9 cellular contexts compared by ENCODE assay signal in the genomic region with DNA sequence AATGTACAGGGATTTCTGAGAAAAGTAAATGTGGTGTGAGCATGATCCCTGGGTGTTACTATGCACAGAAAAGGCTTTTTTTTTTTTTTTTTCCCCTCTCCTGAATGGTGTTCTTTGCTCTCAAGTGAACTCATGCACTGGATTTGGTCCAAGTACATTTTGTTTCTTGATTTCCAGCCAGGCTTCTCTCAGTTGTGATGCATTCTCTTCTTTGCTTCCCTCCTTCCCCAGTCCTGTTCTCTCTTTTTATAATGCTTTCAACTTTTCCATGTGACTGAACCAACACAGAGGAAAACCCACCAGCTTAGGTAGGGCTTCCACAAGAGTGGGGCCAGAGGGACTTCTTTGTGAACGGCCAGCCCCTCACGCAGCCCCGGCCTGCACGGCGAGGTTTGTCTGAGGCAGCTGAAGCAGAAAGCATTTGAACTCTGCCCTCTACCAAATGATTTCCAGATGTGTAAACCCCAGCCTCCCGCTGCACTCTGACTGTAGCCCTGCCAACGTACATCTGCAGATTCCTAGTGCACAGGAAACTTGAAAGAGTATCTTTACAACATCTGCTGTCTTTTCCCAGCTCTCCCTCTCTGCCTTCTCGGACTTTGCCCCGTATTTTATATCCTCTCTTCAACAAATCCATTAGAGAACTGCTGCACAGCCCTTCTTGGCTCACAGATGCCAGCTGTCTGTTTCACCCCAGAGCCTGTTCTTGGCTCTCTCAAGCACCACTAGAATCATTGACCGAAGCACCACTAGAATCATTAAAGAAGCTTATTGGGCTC.
DNase-seq lines count a peak whose midpoint lies in the region; ATAC-seq and TF ChIP-seq lines count a peak whose summit lies in the region.
"Had no signal": no experiment of that assay in that cellular context is flagged by ENCODE, and none has a peak within 500 bp of the region (broad histone marks: within the 10 kb centered on the region; RNA-seq: fewer than 3 reads in every experiment).

No MANE protein-coding gene starts in this region.

- no peaks in the 10 kb centered on the region for H3K9me3 ChIP-seq in upper lobe of left lung

- 36 to 45% methylated on average over 10 of the region's 10 CpGs for WGBS in upper lobe of left lung, 2 donors

- ATAC-seq in upper lobe of left lung (ENCODE audit: low FRiP score in 2 of 2): peak; percentile 81 to 88
- no peak for ATAC-seq in HG02763 (IDR thresholded peaks at IDR 0.05; ENCODE audit: unreplicated experiment)
- no peak for ATAC-seq in HG02588 (IDR thresholded peaks at IDR 0.05; ENCODE audit: unreplicated experiment)

- H3K27me3 ChIP-seq in ACC112 (ENCODE audit: insufficient read depth, low read length): no peaks in the 10 kb centered on the region
- H3K27me3 ChIP-seq in upper lobe of left lung: no peaks in the 10 kb centered on the region

- peak overlapping the region; percentile 98 for H3K27ac ChIP-seq in ACC112 (ENCODE audit: low read depth, low read length)
- peak overlapping the region; percentile 70 to 89 (median 82) for H3K27ac ChIP-seq in upper lobe of left lung

- no peaks in the 10 kb centered on the region for H3K36me3 ChIP-seq in ACC112 (ENCODE audit: insufficient read depth, low read length)
- H3K36me3 ChIP-seq in upper lobe of left lung: no peaks in the 10 kb centered on the region

- DNase-seq in NCI-H2029 treated with DMSO at 0.1 percent for 48 hours (lab: John Stamatoyannopoulos, UW) (peak; percentile 72), dermis microvascular lymphatic vessel endothelial cell (ENCODE audit: low read depth in 2 of 2) (peak; percentile 53 to 79), lung microvascular endothelial cell (ENCODE audit: low read depth in 2 of 2) (peak; percentile 80 to 84), upper lobe of left lung (peak; percentile 59 to 70), SKM-1 treated with dmso at 0.1 percent for 144 hours (lab: John Stamatoyannopoulos, UW; ENCODE audit: unreplicated experiment) (no peak)
- DNase-seq: DND-41 had no signal

- no peak overlapping the region for H2AFZ ChIP-seq in ACC112 (ENCODE audit: low read length, unreplicated experiment)

- H3K4me1 ChIP-seq in ACC112 (ENCODE audit: control insufficient read depth, insufficient read depth, low read length, unreplicated experiment): peaks cover 42% of the 10 kb centered on the region
- H3K4me1 ChIP-seq in upper lobe of left lung: peaks cover 24 to 34% (median 27%) of the 10 kb centered on the region in 4 donors

- TF ChIP-seq CTCF in upper lobe of left lung (IDR thresholded peaks at IDR 0.05): no peak

- no peaks in the 10 kb centered on the region for H3K79me2 ChIP-seq in ACC112 (ENCODE audit: control insufficient read depth, insufficient read depth, low read length, unreplicated experiment)

- TF ChIP-seq EP300 in upper lobe of left lung (IDR thresholded peaks at IDR 0.05): peak in 3 of 4 donors; percentile 9 to 91 (median 81)

- H3K4me3 ChIP-seq in ACC112 (ENCODE audit: low read depth, low read length): peak overlapping the region; percentile 45
- peak overlapping the region in 1 of 4 donors; percentile 23 for H3K4me3 ChIP-seq in upper lobe of left lung

- peak in 1 of 4 donors; percentile 19 for TF ChIP-seq POLR2A in upper lobe of left lung (IDR thresholded peaks at IDR 0.05)

Comparison
In these comparisons a context has a peak if more than half of its experiments do, and no peak if none do; other contexts are left out.
1. ATAC-seq: peak in upper lobe of left lung (2 of 2); none in HG02763 (single experiment) and HG02588 (single experiment).